20 cellular contexts compared by ENCODE assay signal in genomic region chr3:113167929-113168771, GRCh38. TPM values are rescaled to one million over a fixed set of nuclear protein-coding genes. Genes with fewer than 3 reads are reported as not detected.
DNase-seq lines count a peak whose midpoint lies in the region; ATAC-seq, FAIRE-seq and TF ChIP-seq lines count a peak whose summit lies in the region.
"Had no signal": no experiment of that assay in that cellular context is flagged by ENCODE, and none has a peak within 500 bp of the region (broad histone marks: within the 10 kb centered on the region; RNA-seq: fewer than 3 reads in every experiment).

No MANE protein-coding gene starts in this region.

- no peaks in the 10 kb centered on the region for H3K4me1 Mint-ChIP-seq in stimulated activated naive CD8-positive, alpha-beta T cell treated with anti-CD3 and anti-CD28 coated beads, Interleukin-15, amount 100 ng/mL, for 72 hours
- H3K4me1 Mint-ChIP-seq: activated CD4-positive, alpha-beta T cell treated with anti-CD3 and anti-CD28 coated beads, Interleukin-2, amount 10 ng/mL, durations not matched to agents 7 days and 5 days; activated T-helper 17 cell treated with anti-CD3 and anti-CD28 coated beads, Interleukin-2, amount 50 U/mL, for 72 hours; stimulated activated memory B cell treated with anti-CD40 and anti-IgM and Interleukin-4, amounts not matched to agents 10 μg/mL and 1 μg/mL and 100 μg/mL, for 72 hours had no signal

- H3K27ac Mint-ChIP-seq in stimulated activated naive CD8-positive, alpha-beta T cell treated with anti-CD3 and anti-CD28 coated beads, Interleukin-15, amount 100 ng/mL, for 72 hours = no peak overlapping the region
- H3K27ac Mint-ChIP-seq: activated CD4-positive, alpha-beta T cell treated with anti-CD3 and anti-CD28 coated beads, Interleukin-2, amount 10 ng/mL, durations not matched to agents 7 days and 5 days; activated T-helper 17 cell treated with anti-CD3 and anti-CD28 coated beads, Interleukin-2, amount 50 U/mL, for 72 hours; stimulated activated memory B cell treated with anti-CD40 and anti-IgM and Interleukin-4, amounts not matched to agents 10 μg/mL and 1 μg/mL and 100 μg/mL, for 72 hours; T-helper 1 cell treated with Interleukin-12 subunit alpha and Interleukin-12 subunit beta and Interleukin-4 antibody, amounts not matched to agents 30 μg/mL and 1 μg/mL, for 36 hours had no signal

- no peak overlapping the region for H3K4me2 ChIP-seq in GM23248 (ENCODE audit: unreplicated experiment)
- H3K4me2 ChIP-seq: BLaER1 had no signal

- H3K27me3 Mint-ChIP-seq in stimulated activated naive CD8-positive, alpha-beta T cell treated with anti-CD3 and anti-CD28 coated beads, Interleukin-15, amount 100 ng/mL, for 72 hours = no peaks in the 10 kb centered on the region
- H3K27me3 Mint-ChIP-seq: stimulated activated memory B cell treated with anti-CD40 and anti-IgM and Interleukin-4, amounts not matched to agents 10 μg/mL and 1 μg/mL and 100 μg/mL, for 72 hours had no signal

- no peak overlapping the region for H2AFZ ChIP-seq in GM23248

- H3F3A ChIP-seq in GM23248 (ENCODE audit: insufficient read depth) = peaks cover 5% of the 10 kb centered on the region

- no peaks in the 10 kb centered on the region for H3K9me3 Mint-ChIP-seq in stimulated activated naive CD8-positive, alpha-beta T cell treated with anti-CD3 and anti-CD28 coated beads, Interleukin-15, amount 100 ng/mL, for 72 hours
- H3K9me3 Mint-ChIP-seq: activated CD4-positive, alpha-beta T cell treated with anti-CD3 and anti-CD28 coated beads, Interleukin-2, amount 10 ng/mL, durations not matched to agents 7 days and 5 days; activated T-helper 17 cell treated with anti-CD3 and anti-CD28 coated beads, Interleukin-2, amount 50 U/mL, for 72 hours; stimulated activated memory B cell treated with anti-CD40 and anti-IgM and Interleukin-4, amounts not matched to agents 10 μg/mL and 1 μg/mL and 100 μg/mL, for 72 hours; T-helper 1 cell treated with Interleukin-12 subunit alpha and Interleukin-12 subunit beta and Interleukin-4 antibody, amounts not matched to agents 30 μg/mL and 1 μg/mL, for 36 hours had no signal

- peak overlapping the region; percentile 4 to 30 for H3K27ac ChIP-seq in esophagus (ENCODE audit: low read depth in 2 of 2, low read length in 1 of 2)
- H3K27ac ChIP-seq in skin epidermis = peak overlapping the region in 11 of 21 experiments; percentile 28 to 78 (median 59)
- H3K27ac ChIP-seq in GM23248 = no peak overlapping the region
- H3K27ac ChIP-seq: BLaER1 had no signal

- H3K27me3 ChIP-seq in esophagus (ENCODE audit: control insufficient read depth in 1 of 2, insufficient read depth in 2 of 2, low read length in 2 of 2) (no peaks in the 10 kb centered on the region), GM23248 (replicated peaks; ENCODE audit: insufficient read depth) (no peaks in the 10 kb centered on the region)
- H3K27me3 ChIP-seq: BLaER1, body of pancreas, Peyer's patch had no signal

- TF ChIP-seq EP300 in Ishikawa (IDR thresholded peaks at IDR 0.05; ENCODE audit: borderline replicate concordance) = no peak

- no peak for TF ChIP-seq RAD21 in Ishikawa (IDR thresholded peaks at IDR 0.05; ENCODE audit: low read depth)

- H3K36me3 ChIP-seq in esophagus (ENCODE audit: control insufficient read depth in 2 of 2, insufficient read depth in 2 of 2, low read length in 1 of 2) (no peaks in the 10 kb centered on the region), GM23248 (ENCODE audit: low read depth) (no peaks in the 10 kb centered on the region)
- H3K36me3 ChIP-seq: BLaER1, HAP-1, Peyer's patch had no signal

- in situ Hi-C loops in GM23248 (cut with MboI) = no loop called here

- 37 to 71% methylated on average over 6 of the region's 6 CpGs for WGBS in esophagus, 2 donors
- 46 to 50% methylated on average over 6 of the region's 6 CpGs for WGBS in GM23248 (ENCODE audit: low coverage in 1 of 2, low lambda C conversion rate in 2 of 2, missing lambda C conversion rate in 2 of 2), 2 experiments

- TF ChIP-seq POLR2A in GM12892 (IDR thresholded peaks at IDR 0.05; ENCODE audit: low read depth, low read length) = no peak

- no peak overlapping the region for H3K4me3 Mint-ChIP-seq in stimulated activated naive CD8-positive, alpha-beta T cell treated with anti-CD3 and anti-CD28 coated beads, Interleukin-15, amount 100 ng/mL, for 72 hours
- H3K4me3 Mint-ChIP-seq: activated CD4-positive, alpha-beta T cell treated with anti-CD3 and anti-CD28 coated beads, Interleukin-2, amount 10 ng/mL, durations not matched to agents 7 days and 5 days; activated T-helper 17 cell treated with anti-CD3 and anti-CD28 coated beads, Interleukin-2, amount 50 U/mL, for 72 hours; stimulated activated memory B cell treated with anti-CD40 and anti-IgM and Interleukin-4, amounts not matched to agents 10 μg/mL and 1 μg/mL and 100 μg/mL, for 72 hours; T-helper 1 cell treated with Interleukin-12 subunit alpha and Interleukin-12 subunit beta and Interleukin-4 antibody, amounts not matched to agents 30 μg/mL and 1 μg/mL, for 36 hours had no signal

- H3K79me2 ChIP-seq in GM23248 (ENCODE audit: insufficient read depth) = no peaks in the 10 kb centered on the region

- H3K4me1 ChIP-seq in esophagus (ENCODE audit: control insufficient read depth in 2 of 2, insufficient read depth in 2 of 2, low read length in 1 of 2) = no peaks in the 10 kb centered on the region
- H3K4me1 ChIP-seq in GM23248 (ENCODE audit: insufficient read depth) = peaks cover 15% of the 10 kb centered on the region
- H3K4me1 ChIP-seq: BLaER1 had no signal

- DNase-seq in NCI-H2171 (lab: John Stamatoyannopoulos, UW) = peak; percentile 72
- DNase-seq in GM12892 (ENCODE audit: insufficient read length) = no peak
- no peak for DNase-seq in activated CD8-positive, alpha-beta memory T cell treated with anti-CD3 and anti-CD28 coated beads, Interleukin-2, amount 50 U/mL, for 48 hours
- DNase-seq in GM23248 = no peak
- no peak for DNase-seq in stimulated activated naive CD8-positive, alpha-beta T cell treated with anti-CD3 and anti-CD28 coated beads, Interleukin-15, amount 100 ng/mL, for 72 hours
- DNase-seq: activated CD4-positive, alpha-beta T cell treated with anti-CD3 and anti-CD28 coated beads, Interleukin-2, amount 10 ng/mL, durations not matched to agents 7 days and 5 days; effector memory CD4-positive, alpha-beta T cell; islet precursor cell; Peyer's patch; stimulated activated CD4-positive, alpha-beta T cell treated with anti-CD3 and anti-CD28 coated beads, Interleukin-4, amount 100 ng/mL, for 24 hours had no signal

- FAIRE-seq in GM12892 (lab: Jason Lieb, UNC) = no peak
- FAIRE-seq: G401.6 had no signal

- H3K4me3 ChIP-seq in esophagus (ENCODE audit: low read depth in 1 of 2, low read length in 2 of 2) (no peak overlapping the region), skin epidermis (no peak overlapping the region), GM23248 (no peak overlapping the region)
- H3K4me3 ChIP-seq: BLaER1, body of pancreas, HAP-1, Peyer's patch had no signal

- H3K9ac ChIP-seq in GM23248 = no peak overlapping the region
- H3K9ac ChIP-seq: BLaER1 had no signal

- H3K9me3 ChIP-seq in esophagus (ENCODE audit: control insufficient read depth in 2 of 2, insufficient read depth in 1 of 2, low read depth in 1 of 2, low read length in 1 of 2) = no peaks in the 10 kb centered on the region
- H3K9me3 ChIP-seq in GM23248 (ENCODE audit: low read depth) = no peaks in the 10 kb centered on the region
- H3K9me3 ChIP-seq: BLaER1, body of pancreas, HAP-1, Peyer's patch had no signal

- H3K9me2 ChIP-seq in GM23248 (ENCODE audit: insufficient read depth) = no peaks in the 10 kb centered on the region

- ATAC-seq in stimulated activated naive CD8-positive, alpha-beta T cell treated with anti-CD3 and anti-CD28 coated beads, Interleukin-15, amount 100 ng/mL, for 72 hours = no peak
- ATAC-seq: activated T-helper 17 cell treated with anti-CD3 and anti-CD28 coated beads, Interleukin-2, amount 50 U/mL, for 72 hours; stimulated activated memory B cell treated with anti-CD40 and anti-IgM and Interleukin-4, amounts not matched to agents 10 μg/mL and 1 μg/mL and 100 μg/mL, for 72 hours had no signal

- H4K20me1 ChIP-seq in GM23248 (ENCODE audit: insufficient read depth) = no peaks in the 10 kb centered on the region
- H4K20me1 ChIP-seq: BLaER1 had no signal

TF ChIP-seq in Ishikawa, 13 proteins besides CTCF, POLR2A, EP300 and RAD21:
- no peak for TF ChIP-seq USF1 (IDR thresholded peaks at IDR 0.05)
- peak; percentile 52 for TF ChIP-seq NFIC (IDR thresholded peaks at IDR 0.05)

RNA-seq across cellular contexts. Expression of gene BOC, which starts 43.2 kb away (rescaled TPM):
- polyA plus RNA-seq in esophagus = 10 to 100 TPM; 26.6 to 29.6 TPM
- polyA plus RNA-seq in GM12892 (2012; ENCODE audit: missing spikeins) = 0.19 TPM
- total RNA-seq in GM23248 (2014; rRNA removed; shearing (Covaris generic)) = 16.8 and 18.4 TPM in 2 replicates
- 20.8 and 21.6 TPM in 2 replicates for polyA plus RNA-seq in GM23248 (2016; fragmentation: Nextera tagmentation; extraction: Ambion mirVana)
- total RNA-seq: activated CD4-positive, alpha-beta T cell treated with anti-CD3 and anti-CD28 coated beads, Interleukin-2, amount 10 ng/mL, durations not matched to agents 7 days and 5 days had no signal
